ENCODE assay signal across 11 cellular contexts in the genomic region with DNA sequence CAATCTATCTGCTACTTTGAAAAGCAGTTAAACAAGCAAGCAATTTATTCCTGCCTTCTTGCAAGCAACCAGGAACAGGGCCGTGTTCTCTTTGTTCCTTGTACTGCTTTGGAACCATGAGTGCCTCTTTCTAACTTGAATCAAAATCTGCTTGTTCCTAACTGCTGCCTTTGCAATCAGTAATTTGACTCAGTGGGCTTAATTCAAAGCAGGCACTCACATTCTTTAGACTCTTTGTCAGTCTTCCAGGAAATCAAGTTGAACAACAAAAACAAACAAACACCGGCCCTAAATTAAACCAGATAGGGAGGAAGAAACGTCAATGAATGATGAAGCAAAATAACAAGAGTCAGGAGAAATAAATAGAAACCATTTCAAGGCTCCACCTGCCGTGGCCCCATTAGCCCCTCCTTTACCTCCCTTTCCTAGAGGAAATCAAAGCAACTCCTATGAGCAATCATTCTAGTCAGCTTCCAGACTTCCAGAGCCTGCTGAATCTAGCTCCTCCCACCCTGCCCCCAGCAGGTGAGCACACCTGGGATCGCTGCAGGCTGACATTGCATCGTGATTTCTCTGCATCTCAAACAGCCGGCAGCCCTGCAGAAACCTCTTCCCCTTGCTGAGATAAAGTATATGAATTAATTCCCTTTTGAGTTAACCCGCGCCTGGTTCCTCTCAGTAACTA.
A peak's percentile ranks its signal among the peaks of the same experiment; 100 is the strongest.
DNase-seq lines count a peak whose midpoint lies in the region; ATAC-seq, FAIRE-seq and TF ChIP-seq lines count a peak whose summit lies in the region.
"Had no signal": no experiment of that assay in that cellular context is flagged by ENCODE, and none has a peak within 500 bp of the region (broad histone marks: within the 10 kb centered on the region; RNA-seq: fewer than 3 reads in every experiment).

No MANE protein-coding gene starts in this region.

- H3K4me3 Mint-ChIP-seq in astrocyte (ENCODE audit: unreplicated experiment): peak overlapping the region; percentile 9

- TF ChIP-seq POLR2A in tibial nerve (IDR thresholded peaks at IDR 0.05): no peak
- no peak for TF ChIP-seq POLR2A in esophagus muscularis mucosa (IDR thresholded peaks at IDR 0.05; ENCODE audit: low read depth)

- no peak overlapping the region for H3K9ac ChIP-seq in astrocyte (ENCODE audit: low read length)

- 31 to 35% methylated on average over 9 of the region's 9 CpGs for WGBS in tibial nerve, 2 donors
- WGBS in esophagus muscularis mucosa: 43% methylated on average over 9 of the region's 9 CpGs

- TF ChIP-seq CTCF in astrocyte (IDR thresholded peaks at IDR 0.05; ENCODE audit: insufficient read depth, low read depth, low read length) (no peak), tibial nerve (IDR thresholded peaks at IDR 0.05) (no peak), esophagus muscularis mucosa (IDR thresholded peaks at IDR 0.05) (no peak), left ventricle myocardium inferior (IDR thresholded peaks at IDR 0.05; ENCODE audit: borderline replicate concordance) (no peak)

- no peak overlapping the region for H3K27ac ChIP-seq in astrocyte (ENCODE audit: low read depth, low read length)
- peak overlapping the region in 3 of 4 donors; percentile 26 to 58 (median 36) for H3K27ac ChIP-seq in tibial nerve
- H3K27ac ChIP-seq in esophagus muscularis mucosa (replicated peaks in 1 of 4): peak overlapping the region in 1 of 4 donors; percentile 22
- no peak overlapping the region for H3K27ac ChIP-seq in left ventricle myocardium inferior (replicated peaks)

- no peak overlapping the region for H3K4me3 ChIP-seq in astrocyte (ENCODE audit: insufficient read depth, low read depth, low read length)
- H3K4me3 ChIP-seq in tibial nerve: no peak overlapping the region
- no peak overlapping the region for H3K4me3 ChIP-seq in esophagus muscularis mucosa
- H3K4me3 ChIP-seq in left ventricle myocardium inferior: no peak overlapping the region

- intact Hi-C loops in esophagus muscularis mucosa (cut with DNase I): no loop called here
- intact Hi-C loops in left ventricle myocardium inferior (cut with micrococcal nuclease): no loop called here

- no peak overlapping the region for H3K4me2 ChIP-seq in astrocyte (ENCODE audit: low read length)

- no peak for ATAC-seq in HG02981 (IDR thresholded peaks at IDR 0.05; ENCODE audit: unreplicated experiment)
- ATAC-seq: left ventricle myocardium superior had no signal

- H3K27me3 Mint-ChIP-seq in astrocyte (ENCODE audit: low read depth, unreplicated experiment): no peaks in the 10 kb centered on the region

- no peak for FAIRE-seq in astrocyte (lab: Jason Lieb, UNC)

- H3K36me3 ChIP-seq in astrocyte (ENCODE audit: insufficient read depth, low read length) (no peaks in the 10 kb centered on the region), tibial nerve (no peaks in the 10 kb centered on the region), esophagus muscularis mucosa (no peaks in the 10 kb centered on the region), left ventricle myocardium inferior (no peaks in the 10 kb centered on the region)

- peak overlapping the region; percentile 23 for H2AFZ ChIP-seq in astrocyte (ENCODE audit: low read depth, low read length)

- H3K4me1 Mint-ChIP-seq in astrocyte (ENCODE audit: low read depth, unreplicated experiment): peaks cover 28% of the 10 kb centered on the region

- no peaks in the 10 kb centered on the region for H4K20me1 ChIP-seq in astrocyte (ENCODE audit: insufficient read depth, low read length)

- DNase-seq in NCI-H1417 treated with DMSO at 0.1 percent for 48 hours (lab: John Stamatoyannopoulos, UW) (peak; percentile 73), astrocyte (ENCODE audit: low read depth) (no peak), islet precursor cell (peak; percentile 88), tibial nerve (ENCODE audit: low spot score in 2 of 2) (no peak), esophagus muscularis mucosa (ENCODE audit: extremely low spot score) (no peak), HCEC 1CT (no peak), left ventricle myocardium inferior (no peak)
- DNase-seq: left ventricle myocardium superior; NCI-H1694; stimulated activated CD4-positive, alpha-beta T cell treated with anti-CD3 and anti-CD28 coated beads, Interleukin-4, amount 100 ng/mL, for 4 hours had no signal

- TF ChIP-seq EP300 in tibial nerve (IDR thresholded peaks at IDR 0.05) (no peak), esophagus muscularis mucosa (IDR thresholded peaks at IDR 0.05) (no peak)

- H3K9me3 ChIP-seq in astrocyte (ENCODE audit: insufficient read depth, low read depth, low read length): no peaks in the 10 kb centered on the region
- H3K9me3 ChIP-seq in tibial nerve: no peaks in the 10 kb centered on the region
- H3K9me3 ChIP-seq in esophagus muscularis mucosa: no peaks in the 10 kb centered on the region
- H3K9me3 ChIP-seq in left ventricle myocardium inferior (replicated peaks): no peaks in the 10 kb centered on the region

- H3K27ac Mint-ChIP-seq in astrocyte (ENCODE audit: unreplicated experiment): no peak overlapping the region

- H3K4me1 ChIP-seq in astrocyte (ENCODE audit: insufficient read depth, low read length) (no peaks in the 10 kb centered on the region), tibial nerve (peaks cover 0 to 22% (median 0%) of the 10 kb centered on the region in 4 donors), esophagus muscularis mucosa (peaks cover 0 to 12% (median 0%) of the 10 kb centered on the region in 4 donors), left ventricle myocardium inferior (peaks cover 6% of the 10 kb centered on the region)

- no peaks in the 10 kb centered on the region for H3K9me3 Mint-ChIP-seq in astrocyte (ENCODE audit: unreplicated experiment)

- H3K27me3 ChIP-seq in astrocyte (ENCODE audit: insufficient read depth, low read length) (no peaks in the 10 kb centered on the region), tibial nerve (no peaks in the 10 kb centered on the region), esophagus muscularis mucosa (no peaks in the 10 kb centered on the region), left ventricle myocardium inferior (ENCODE audit: low read depth) (no peaks in the 10 kb centered on the region)

- no peaks in the 10 kb centered on the region for H3K36me3 Mint-ChIP-seq in astrocyte (ENCODE audit: low read depth, unreplicated experiment)

- H3K79me2 ChIP-seq in astrocyte (ENCODE audit: insufficient read depth, low read length): no peaks in the 10 kb centered on the region

Comparison
In these comparisons a context has a peak if more than half of its experiments do, and no peak if none do; other contexts are left out.
1. DNase-seq: peak in NCI-H1417 treated with DMSO at 0.1 percent for 48 hours (single experiment) and islet precursor cell (single experiment); none in astrocyte (single experiment), tibial nerve (0 of 2), esophagus muscularis mucosa (single experiment), HCEC 1CT (single experiment) and left ventricle myocardium inferior (single experiment).
2. H3K27ac ChIP-seq: peak in tibial nerve (3 of 4); none in astrocyte (single experiment) and left ventricle myocardium inferior (single experiment).